In the genomic region with DNA sequence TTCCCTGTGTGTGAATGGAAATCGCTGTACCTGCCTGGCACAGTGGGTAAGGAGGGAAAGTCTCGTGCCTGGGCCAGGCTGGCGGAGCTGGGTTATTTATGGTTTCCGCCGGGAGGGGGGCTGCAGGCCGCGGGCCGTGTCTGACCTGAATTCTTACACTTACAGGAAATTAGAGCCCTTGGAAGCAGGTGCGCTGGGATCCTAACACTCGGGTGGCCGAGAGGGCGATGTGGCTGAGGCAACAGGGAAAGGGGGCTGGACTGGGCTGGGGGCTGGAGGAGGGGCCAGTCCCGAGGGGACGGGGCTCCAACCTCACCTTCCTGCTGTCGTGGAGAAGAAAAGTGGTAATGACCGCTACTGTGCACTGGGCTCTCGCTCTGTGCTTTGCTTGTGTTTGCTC, we compare ENCODE assay signal across 18 cellular contexts.
DNase-seq lines count a peak whose midpoint lies in the region; ATAC-seq and TF ChIP-seq lines count a peak whose summit lies in the region.
"Had no signal": no experiment of that assay in that cellular context is flagged by ENCODE, and none has a peak within 500 bp of the region (broad histone marks: within the 10 kb centered on the region; RNA-seq: fewer than 3 reads in every experiment).

No MANE protein-coding gene starts in this region.

- no peak overlapping the region for H3K4me2 ChIP-seq in IMR-90 (ENCODE audit: low read depth, low read length)
- H3K4me2 ChIP-seq: SK-N-SH had no signal

- DNase-seq in DMS53 (lab: John Stamatoyannopoulos, UW) (peak; percentile 63), IMR-90 (no peak), SHP77 treated with DMSO at 0.1 percent for 48 hours (lab: John Stamatoyannopoulos, UW) (peak; percentile 23), nephron progenitor cell (peak; percentile 55), ACHN (no peak), NCI-H146 (lab: John Stamatoyannopoulos, UW) (no peak)
- no peak for DNase-seq in stimulated activated CD4-positive, alpha-beta T cell treated with anti-CD3 and anti-CD28 coated beads, Interleukin-4, amount 100 ng/mL, for 4 hours
- DNase-seq: Calu3; CD4-positive, alpha-beta T cell; DMS79; KBM-7; NCI-H1436 treated with DMSO at 0.1 percent for 48 hours; NCI-H2081; NCI-H345; SK-N-SH; T-cell had no signal

- H2AK5ac ChIP-seq in IMR-90 (ENCODE audit: low read depth, low read length) = 0 out of 2 replicates have a peak overlapping the region, but pooled peaks have one; percentile 32

- no peak overlapping the region for H2AFZ ChIP-seq in IMR-90 (replicated peaks; ENCODE audit: low read length, poor library complexity)

- no peaks in the 10 kb centered on the region for H3K9me1 ChIP-seq in IMR-90 (ENCODE audit: insufficient read depth, low read length)

- CTCF ChIA-PET in IMR-90 (lab: Yijun Ruan, JAX) = no interaction called here

- POLR2A ChIA-PET in IMR-90 (lab: Charles Lee; ENCODE audit: unreplicated experiment) = no interaction called here

- no peak overlapping the region for H2BK15ac ChIP-seq in IMR-90 (ENCODE audit: low read depth, low read length)

- H3K27me3 ChIP-seq in IMR-90 (ENCODE audit: control insufficient read depth, insufficient read depth, low read length) = peaks cover 64% of the 10 kb centered on the region

- H3K9me3 ChIP-seq in IMR-90 (ENCODE audit: control insufficient read depth, insufficient read depth, low read length) = no peaks in the 10 kb centered on the region
- H3K9me3 ChIP-seq: SK-N-SH had no signal

- in situ Hi-C loops in IMR-90 (cut with MboI; ENCODE audit: low sequenced_read_pairs) = no loop called here
- in situ Hi-C loops in ACHN (cut with HindIII; ENCODE audit: low pct_ligation_motif_present, low pct_unique_long_range_greater_than_20kb, low sequenced_read_pairs) = no loop called here

- peaks cover 2% of the 10 kb centered on the region; the same call in 1 of the 2 replicates for H3K4me1 ChIP-seq in IMR-90 (ENCODE audit: control insufficient read depth, insufficient read depth, low read length)

- dilution Hi-C loops in IMR-90 (cut with HindIII; ENCODE audit: low sequenced_read_pairs, unreplicated experiment) = no loop called here

- no peaks in the 10 kb centered on the region for H3K79me1 ChIP-seq in IMR-90 (ENCODE audit: low read depth in 1 of 2, low read length in 2 of 2)

- H2AK9ac ChIP-seq in IMR-90 (replicated peaks; ENCODE audit: low read depth, low read length, poor library complexity) = peak overlapping the region; percentile 72

- WGBS in IMR-90 (ENCODE audit: extremely low coverage in 2 of 2, insufficient read length in 1 of 2), 2 experiments = 56% methylated on average over 8 of the region's 17 CpGs; no CpG with 5 or more reads in 1 of the 2 experiments

- no TSS peak for BruUV-seq in IMR-90 (replicated peaks; lab: Mats Ljungman, UMichigan)

- no peak overlapping the region for H2BK120ac ChIP-seq in IMR-90 (ENCODE audit: low read depth, low read length)

- no peak overlapping the region for H4K8ac ChIP-seq in IMR-90 (ENCODE audit: low read depth in 2 of 2, low read length in 2 of 2)

- no peak overlapping the region for H2BK20ac ChIP-seq in IMR-90 (ENCODE audit: low read depth, low read length)

- no peak overlapping the region for H3K14ac ChIP-seq in IMR-90 (replicated peaks; ENCODE audit: low read depth, low read length)

- H2BK5ac ChIP-seq in IMR-90 (ENCODE audit: low read depth, low read length, poor library complexity, severe bottlenecking) = no peak overlapping the region

- H4K5ac ChIP-seq in IMR-90 (ENCODE audit: low read depth, low read length) = no peak overlapping the region

- no peak overlapping the region for H3K27ac Mint-ChIP-seq in nephron progenitor cell
- H3K27ac Mint-ChIP-seq: CD4-positive, alpha-beta T cell; T-cell had no signal

- no peaks in the 10 kb centered on the region for H3K36me3 ChIP-seq in IMR-90 (ENCODE audit: control insufficient read depth, insufficient read depth, low read length)

- H3K56ac ChIP-seq in IMR-90 (ENCODE audit: extremely low read depth, insufficient read depth, low read length) = no peak overlapping the region

- peaks cover 5% of the 10 kb centered on the region; the same call in 1 of the 2 replicates for H4K20me1 ChIP-seq in IMR-90 (ENCODE audit: insufficient read depth, low read length)

- no peak overlapping the region for H3K23ac ChIP-seq in IMR-90 (ENCODE audit: low read depth, low read length)

- no peak for TF ChIP-seq POLR2A in IMR-90 (IDR thresholded peaks at IDR 0.05; ENCODE audit: low read depth, low read length)

- no peak for ATAC-seq in IMR-90 (ENCODE audit: low read depth)
- ATAC-seq in HG03108 (IDR thresholded peaks at IDR 0.05; ENCODE audit: unreplicated experiment) = no peak
- ATAC-seq: HCT116, T-cell had no signal

- no peak overlapping the region for H3K27ac ChIP-seq in IMR-90 (ENCODE audit: insufficient read depth, low read length)

- no peak overlapping the region for H3K4me3 Mint-ChIP-seq in nephron progenitor cell
- H3K4me3 Mint-ChIP-seq: CD4-positive, alpha-beta T cell; T-cell had no signal

- intact Hi-C loops in IMR-90 (cut with micrococcal nuclease) = no loop called here

- no peaks in the 10 kb centered on the region for H3K9me3 Mint-ChIP-seq in nephron progenitor cell
- H3K9me3 Mint-ChIP-seq: CD4-positive, alpha-beta T cell; T-cell had no signal

- H3K9ac ChIP-seq in IMR-90 (ENCODE audit: low read depth, low read length) = no peak overlapping the region
- H3K9ac ChIP-seq: SK-N-SH had no signal

- no peak for TF ChIP-seq RAD21 in IMR-90 (IDR thresholded peaks at IDR 0.05; ENCODE audit: low read length)

- no peak for TF ChIP-seq CTCF in IMR-90 (conservative IDR thresholded peaks at IDR 0.05; ENCODE audit: low read depth, low read length)
- TF ChIP-seq CTCF in nephron progenitor cell (IDR thresholded peaks at IDR 0.05) = no peak

- no peak overlapping the region for H4K91ac ChIP-seq in IMR-90 (ENCODE audit: insufficient read depth, low read depth, low read length)

- no peak overlapping the region for H3K4me3 ChIP-seq in IMR-90 (ENCODE audit: insufficient read depth, low read depth, low read length)

- no peak overlapping the region for H3K4ac ChIP-seq in IMR-90 (ENCODE audit: low read depth, low read length)

- H3K36me3 Mint-ChIP-seq in nephron progenitor cell (ENCODE audit: low read depth) = no peaks in the 10 kb centered on the region
- H3K36me3 Mint-ChIP-seq: T-cell had no signal

- no peak overlapping the region for H3K18ac ChIP-seq in IMR-90 (ENCODE audit: low read depth, low read length)

- peaks cover 55% of the 10 kb centered on the region for H3K27me3 Mint-ChIP-seq in nephron progenitor cell (ENCODE audit: low read depth, poor library complexity)

- H3K4me1 Mint-ChIP-seq in nephron progenitor cell = peaks cover 66% of the 10 kb centered on the region
- H3K4me1 Mint-ChIP-seq: T-cell had no signal

TF ChIP-seq in IMR-90, 13 proteins besides CTCF, POLR2A, EP300 and RAD21:
- TF ChIP-seq MAFK (IDR thresholded peaks at IDR 0.05; ENCODE audit: low read depth, low read length) (no peak), MAZ (IDR thresholded peaks at IDR 0.05; ENCODE audit: borderline replicate concordance, low read depth, low read length) (no peak), CEBPB (IDR thresholded peaks at IDR 0.05; ENCODE audit: low read depth, low read length) (no peak)

Comparison
In these comparisons a context has a peak if more than half of its experiments do, and no peak if none do; other contexts are left out.
1. DNase-seq: peak in DMS53 (single experiment), SHP77 treated with DMSO at 0.1 percent for 48 hours (single experiment) and nephron progenitor cell (single experiment); none in IMR-90 (single experiment), stimulated activated CD4-positive, alpha-beta T cell treated with anti-CD3 and anti-CD28 coated beads, Interleukin-4, amount 100 ng/mL, for 4 hours (0 of 2), ACHN (single experiment) and NCI-H146 (single experiment).